In genomic region chr5:55582256-55582655, GRCh38 we compare ENCODE assay signal across 16 cellular contexts. TPM values are rescaled to one million over a fixed set of nuclear protein-coding genes. Genes with fewer than 3 reads are reported as not detected.
DNase-seq lines count a peak whose midpoint lies in the region; ATAC-seq, FAIRE-seq and TF ChIP-seq lines count a peak whose summit lies in the region.
"Had no signal": no experiment of that assay in that cellular context is flagged by ENCODE, and none has a peak within 500 bp of the region (broad histone marks: within the 10 kb centered on the region; RNA-seq: fewer than 3 reads in every experiment).

No MANE protein-coding gene starts in this region.

- no peak overlapping the region for H3K4me3 Mint-ChIP-seq in activated T-cell treated with anti-CD3 and anti-CD28 coated beads, Interleukin-2, amount 50 U/mL, for 4 hours
- H3K4me3 Mint-ChIP-seq in T-helper 2 cell treated with Interferon-gamma antibody and Interleukin-4, amounts not matched to agents 5 μg/mL and 100 μg/mL, for 36 hours = peak overlapping the region; percentile 68
- H3K4me3 Mint-ChIP-seq in naive thymus-derived CD4-positive, alpha-beta T cell = peak overlapping the region in 9 of 10 donors; percentile 40 to 77 (median 68)
- H3K4me3 Mint-ChIP-seq: neural progenitor cell had no signal

- H3K36me3 ChIP-seq in naive thymus-derived CD4-positive, alpha-beta T cell (ENCODE audit: control insufficient read depth in 2 of 3, insufficient read depth in 3 of 3, low read length in 3 of 3) = no peaks in the 10 kb centered on the region
- H3K36me3 ChIP-seq: neural progenitor cell, WERI-Rb-1 had no signal

- no peaks in the 10 kb centered on the region for H3K27me3 ChIP-seq in naive thymus-derived CD4-positive, alpha-beta T cell (ENCODE audit: control insufficient read depth in 2 of 2, insufficient read depth in 2 of 2, low read length in 2 of 2)
- H3K27me3 ChIP-seq: neural progenitor cell had no signal

- CTCF ChIA-PET in naive thymus-derived CD4-positive, alpha-beta T cell (lab: Charles Lee) = interaction anchor here (0.7 kb wide), 1 partner anchor 11 kb away, joined by 4 read pairs; no protein-coding TSS in a partner anchor

- no peaks in the 10 kb centered on the region for H3K9me3 Mint-ChIP-seq in activated T-cell treated with anti-CD3 and anti-CD28 coated beads, Interleukin-2, amount 50 U/mL, for 4 hours
- H3K9me3 Mint-ChIP-seq in T-helper 2 cell treated with Interferon-gamma antibody and Interleukin-4, amounts not matched to agents 5 μg/mL and 100 μg/mL, for 36 hours = no peaks in the 10 kb centered on the region
- no peaks in the 10 kb centered on the region for H3K9me3 Mint-ChIP-seq in naive thymus-derived CD4-positive, alpha-beta T cell
- H3K9me3 Mint-ChIP-seq: neural progenitor cell had no signal

- peak overlapping the region; percentile 27 for H3K27ac Mint-ChIP-seq in T-helper 2 cell treated with Interferon-gamma antibody and Interleukin-4, amounts not matched to agents 5 μg/mL and 100 μg/mL, for 36 hours
- peak overlapping the region in 7 of 9 donors; percentile 27 to 88 (median 44) for H3K27ac Mint-ChIP-seq in naive thymus-derived CD4-positive, alpha-beta T cell
- H3K27ac Mint-ChIP-seq: neural progenitor cell had no signal

- no peak for TF ChIP-seq POLR2A in GM12891 (IDR thresholded peaks at IDR 0.05; ENCODE audit: low read depth, low read length)

- H3K27me3 Mint-ChIP-seq in activated T-cell treated with anti-CD3 and anti-CD28 coated beads, Interleukin-2, amount 50 U/mL, for 4 hours (ENCODE audit: low read depth) = no peaks in the 10 kb centered on the region
- no peaks in the 10 kb centered on the region for H3K27me3 Mint-ChIP-seq in T-helper 2 cell treated with Interferon-gamma antibody and Interleukin-4, amounts not matched to agents 5 μg/mL and 100 μg/mL, for 36 hours (ENCODE audit: low read depth)
- no peaks in the 10 kb centered on the region for H3K27me3 Mint-ChIP-seq in naive thymus-derived CD4-positive, alpha-beta T cell

- FAIRE-seq in GM12891 (lab: Jason Lieb, UNC) = no peak

- POLR2A ChIA-PET in naive thymus-derived CD4-positive, alpha-beta T cell (lab: Charles Lee) = interaction anchor here (1.0 kb wide), 1 partner anchor 56 kb away, joined by 3 read pairs; no protein-coding TSS in a partner anchor

- H3K4me1 ChIP-seq in naive thymus-derived CD4-positive, alpha-beta T cell (ENCODE audit: control insufficient read depth in 2 of 2, insufficient read depth in 2 of 2, low read length in 2 of 2) = peaks cover 0 to 4% of the 10 kb centered on the region in 2 donors
- H3K4me1 ChIP-seq: neural progenitor cell had no signal

- H3K4me1 Mint-ChIP-seq in activated T-cell treated with anti-CD3 and anti-CD28 coated beads, Interleukin-2, amount 50 U/mL, for 4 hours (ENCODE audit: low read depth) = peaks cover 8% of the 10 kb centered on the region
- peaks cover 32% of the 10 kb centered on the region for H3K4me1 Mint-ChIP-seq in T-helper 2 cell treated with Interferon-gamma antibody and Interleukin-4, amounts not matched to agents 5 μg/mL and 100 μg/mL, for 36 hours (ENCODE audit: low read depth)
- peaks cover 6 to 48% (median 28%) of the 10 kb centered on the region in 7 donors for H3K4me1 Mint-ChIP-seq in naive thymus-derived CD4-positive, alpha-beta T cell
- H3K4me1 Mint-ChIP-seq: neural progenitor cell had no signal

- intact Hi-C loops in naive thymus-derived CD4-positive, alpha-beta T cell (cut with micrococcal nuclease) = no loop called here

- H3K9me3 ChIP-seq in naive thymus-derived CD4-positive, alpha-beta T cell (ENCODE audit: control insufficient read depth in 2 of 3, low read length in 3 of 3) = no peaks in the 10 kb centered on the region

- H3K27ac ChIP-seq in naive thymus-derived CD4-positive, alpha-beta T cell (ENCODE audit: low read depth, low read length) = no peak overlapping the region
- H3K27ac ChIP-seq: neural progenitor cell, WERI-Rb-1 had no signal

- DNase-seq in activated T-cell treated with anti-CD3 and anti-CD28 coated beads, Interleukin-2, amount 50 U/mL, for 4 hours = no peak
- no peak for DNase-seq in activated T-cell treated with anti-CD3 and anti-CD28 coated beads, Interleukin-2, amount 50 U/mL, for 1 hour
- DNase-seq in GM12891 (ENCODE audit: insufficient read length, low spot score) = no peak
- peak; percentile 43 for DNase-seq in T-helper 2 cell treated with Interferon-gamma antibody and Interleukin-4, amounts not matched to agents 5 μg/mL and 100 μg/mL, for 36 hours (ENCODE audit: low spot score)
- peak in 5 of 9 donors; percentile 20 to 56 (median 39) for DNase-seq in naive thymus-derived CD4-positive, alpha-beta T cell
- DNase-seq in cerebellar nuclear complex (lab: John Stamatoyannopoulos, UW) = no peak
- no peak for DNase-seq in GM03348 (ENCODE audit: low spot score)
- DNase-seq: mesendoderm, NCI-H1930, NCI-H510A treated with DMSO at 0.1 percent for 48 hours, PC-3, substantia nigra, WERI-Rb-1 had no signal

- peaks cover 2% of the 10 kb centered on the region for H3K36me3 Mint-ChIP-seq in activated T-cell treated with anti-CD3 and anti-CD28 coated beads, Interleukin-2, amount 50 U/mL, for 4 hours (ENCODE audit: insufficient read depth)
- no peaks in the 10 kb centered on the region for H3K36me3 Mint-ChIP-seq in T-helper 2 cell treated with Interferon-gamma antibody and Interleukin-4, amounts not matched to agents 5 μg/mL and 100 μg/mL, for 36 hours (ENCODE audit: low read depth)
- H3K36me3 Mint-ChIP-seq in naive thymus-derived CD4-positive, alpha-beta T cell = no peaks in the 10 kb centered on the region
- H3K36me3 Mint-ChIP-seq: neural progenitor cell had no signal

- peak; percentile 34 to 61 for ATAC-seq in activated T-cell treated with anti-CD3 and anti-CD28 coated beads, Interleukin-2, amount 50 U/mL, for 4 hours
- peak; percentile 58 for ATAC-seq in naive thymus-derived CD4-positive, alpha-beta T cell
- ATAC-seq in GM19023 (IDR thresholded peaks at IDR 0.05; ENCODE audit: unreplicated experiment) = no peak
- ATAC-seq: esophagus mucosa, PC-3 had no signal

- H3K4me3 ChIP-seq in naive thymus-derived CD4-positive, alpha-beta T cell (ENCODE audit: low read length) = no peak overlapping the region
- H3K4me3 ChIP-seq: neural progenitor cell had no signal

TF ChIP-seq in GM12891, 5 proteins besides CTCF, POLR2A, EP300 and RAD21:
- no peak for TF ChIP-seq POLR2AphosphoS5 (IDR thresholded peaks at IDR 0.05; ENCODE audit: low read depth, low read length)
- no peak for TF ChIP-seq TAF1 (IDR thresholded peaks at IDR 0.05; ENCODE audit: low read depth, low read length)
- TF ChIP-seq PAX5 (IDR thresholded peaks at IDR 0.05; ENCODE audit: insufficient read depth, low read length, severe bottlenecking) = no peak
- TF ChIP-seq POU2F2 (IDR thresholded peaks at IDR 0.05; ENCODE audit: low read depth, low read length) = no peak
- peak; percentile 75 for TF ChIP-seq SPI1 (IDR thresholded peaks at IDR 0.05; ENCODE audit: low read depth, low read length)

RNA-seq across cellular contexts. Expression of gene PLPP1, which starts 47.5 kb away (rescaled TPM):
- total RNA-seq in activated T-cell treated with anti-CD3 and anti-CD28 coated beads, Interleukin-2, amount 50 U/mL, for 4 hours = 10 to 100 TPM in 2 of 3 donors, 1 to 10 TPM in 1; 9.3 to 17.1 (median 14.6) TPM
- polyA plus RNA-seq in GM12891 (2012; ENCODE audit: low read depth, missing spikeins) = 2.3 TPM
- 10 to 100 TPM in 2 of 5 experiments, 1 to 10 TPM in 3; 8.0 to 31.3 (median 8.4) TPM for total RNA-seq in naive thymus-derived CD4-positive, alpha-beta T cell
- 10 to 100 TPM; 20.3 to 24.3 TPM for polyA plus RNA-seq in naive thymus-derived CD4-positive, alpha-beta T cell

Comparison
In these comparisons a context has a peak if more than half of its experiments do, and no peak if none do; other contexts are left out.
1. DNase-seq: peak in T-helper 2 cell treated with Interferon-gamma antibody and Interleukin-4, amounts not matched to agents 5 μg/mL and 100 μg/mL, for 36 hours (single experiment) and naive thymus-derived CD4-positive, alpha-beta T cell (5 of 9); none in activated T-cell treated with anti-CD3 and anti-CD28 coated beads, Interleukin-2, amount 50 U/mL, for 4 hours (single experiment), activated T-cell treated with anti-CD3 and anti-CD28 coated beads, Interleukin-2, amount 50 U/mL, for 1 hour (single experiment), GM12891 (single experiment), cerebellar nuclear complex (0 of 2) and GM03348 (single experiment).